Comparison of ENCODE assay signal across 8 cellular contexts in genomic region chr16:57757326-57757786, GRCh38. TPM values are rescaled to one million over a fixed set of nuclear protein-coding genes. Genes with fewer than 3 reads are reported as not detected.
DNase-seq lines count a peak whose midpoint lies in the region; ATAC-seq and TF ChIP-seq lines count a peak whose summit lies in the region.

No MANE protein-coding gene starts in this region.

- POLR2A ChIA-PET in CD8-positive, alpha-beta T cell (lab: Charles Lee), result no interaction called here

- H3K36me3 ChIP-seq in CD8-positive, alpha-beta T cell (ENCODE audit: insufficient read depth, low read length), result no peaks in the 10 kb centered on the region
- H3K36me3 ChIP-seq in Peyer's patch, result peaks cover 0 to 48% (median 0%) of the 10 kb centered on the region in 3 donors
- H3K36me3 ChIP-seq in suprapubic skin, result peaks cover 83% of the 10 kb centered on the region

- H3K27ac ChIP-seq in CD8-positive, alpha-beta T cell (ENCODE audit: low read depth, low read length), result no peak overlapping the region
- H3K27ac ChIP-seq in Peyer's patch, result peak overlapping the region in 1 of 4 donors; percentile 25
- H3K27ac ChIP-seq in suprapubic skin, result no peak overlapping the region

- H3K36me3 Mint-ChIP-seq in CD8-positive, alpha-beta T cell, result peaks cover 22% of the 10 kb centered on the region

- CTCF ChIA-PET in CD8-positive, alpha-beta T cell (lab: Charles Lee), result interaction anchor here (0.9 to 2.3 kb wide), 16 partner anchors 9 to 187 kb away, joined by 3 to 14 read pairs (median 6); partner anchors contain the start of gene KATNB1

- H3K4me1 Mint-ChIP-seq in CD8-positive, alpha-beta T cell (ENCODE audit: low read depth), result no peaks in the 10 kb centered on the region

- no peak overlapping the region for H3K4me3 Mint-ChIP-seq in CD8-positive, alpha-beta T cell

- H3K27me3 Mint-ChIP-seq in CD8-positive, alpha-beta T cell (ENCODE audit: low read depth), result no peaks in the 10 kb centered on the region

- H3K27me3 ChIP-seq in CD8-positive, alpha-beta T cell (ENCODE audit: insufficient read depth, low read length), result no peaks in the 10 kb centered on the region
- H3K27me3 ChIP-seq in Peyer's patch, result no peaks in the 10 kb centered on the region
- H3K27me3 ChIP-seq in suprapubic skin, result no peaks in the 10 kb centered on the region

- H3K9me3 ChIP-seq in CD8-positive, alpha-beta T cell (ENCODE audit: low read length), result no peaks in the 10 kb centered on the region
- no peaks in the 10 kb centered on the region for H3K9me3 ChIP-seq in Peyer's patch
- H3K9me3 ChIP-seq in suprapubic skin, result no peaks in the 10 kb centered on the region

- no peaks in the 10 kb centered on the region for H3K4me1 ChIP-seq in CD8-positive, alpha-beta T cell (ENCODE audit: insufficient read depth, low read length)
- H3K4me1 ChIP-seq in Peyer's patch (no peaks in the 10 kb centered on the region), suprapubic skin (peaks cover 10% of the 10 kb centered on the region)

- peak; percentile 97 for ATAC-seq in CD8-positive, alpha-beta T cell
- peak; percentile 88 for ATAC-seq in GM19043 (IDR thresholded peaks at IDR 0.05; ENCODE audit: low read depth, unreplicated experiment)
- ATAC-seq in HG03196 (IDR thresholded peaks at IDR 0.05; ENCODE audit: unreplicated experiment), result peak; percentile 68

- 89% methylated on average over 8 of the region's 11 CpGs for WGBS in suprapubic skin

- TF ChIP-seq POLR2A in Peyer's patch (IDR thresholded peaks at IDR 0.05), result no peak
- TF ChIP-seq POLR2A in suprapubic skin (IDR thresholded peaks at IDR 0.05), result no peak

- H3K4me3 ChIP-seq in CD8-positive, alpha-beta T cell (ENCODE audit: low read depth, low read length), result no peak overlapping the region
- H3K4me3 ChIP-seq in Peyer's patch, result no peak overlapping the region
- H3K4me3 ChIP-seq in fibroblast of pulmonary artery (replicated peaks; ENCODE audit: low read depth, low read length), result no peak overlapping the region
- H3K4me3 ChIP-seq in suprapubic skin, result no peak overlapping the region

- DNase-seq in CD8-positive, alpha-beta T cell, result peak; percentile 79 to 93 (median 86)
- DNase-seq in Peyer's patch (peak; percentile 73 to 93 (median 93)), activated T-helper 1 cell treated with Interleukin-2 at 50 U/mL for 16 hours (ENCODE audit: low read depth) (peak; percentile 78), fibroblast of pulmonary artery (ENCODE audit: low read depth) (peak; percentile 75), nucleus accumbens (lab: John Stamatoyannopoulos, UW) (peak in 53 of 56 donors; percentile 8 to 92 (median 70)), suprapubic skin (ENCODE audit: low spot score in 2 of 2) (peak; percentile 92 to 95)

- H3K27ac Mint-ChIP-seq in CD8-positive, alpha-beta T cell, result no peak overlapping the region

- TF ChIP-seq EP300 in suprapubic skin (IDR thresholded peaks at IDR 0.05), result no peak

- no peaks in the 10 kb centered on the region for H3K9me3 Mint-ChIP-seq in CD8-positive, alpha-beta T cell

- peak; percentile 80 for TF ChIP-seq CTCF in CD8-positive, alpha-beta T cell (IDR thresholded peaks at IDR 0.05)
- TF ChIP-seq CTCF in Peyer's patch (IDR thresholded peaks at IDR 0.05) (peak; percentile 72 to 96 (median 94)), fibroblast of pulmonary artery (IDR thresholded peaks at IDR 0.05; ENCODE audit: low read length, missing control alignments) (peak; percentile 88), suprapubic skin (IDR thresholded peaks at IDR 0.05) (peak; percentile 97 to 98)

- intact Hi-C loops in CD8-positive, alpha-beta T cell (cut with DNase I, micrococcal nuclease), result loop anchor here (1.0 to 2.0 kb wide), 6 partner anchors 22 to 247 kb away; partner anchors contain the start of genes KATNB1 (in 1 of the 2), USB1 (in 1 of the 2) and ZNF319 (in 1 of the 2)

RNA-seq across cellular contexts. Expression of gene KATNB1, which starts 21.8 kb away (rescaled TPM):
- 10 to 100 TPM; 15.0 to 17.5 TPM for total RNA-seq in CD8-positive, alpha-beta T cell
- 10 to 100 TPM; 17.7 to 27.1 (median 21.7) TPM for total RNA-seq in Peyer's patch
- total RNA-seq in suprapubic skin, result 10 to 100 TPM; 47.8 to 62.7 (median 55.7) TPM

RNA-seq across cellular contexts. Expression of gene KIFC3, which starts 44.9 kb away (rescaled TPM):
- 1 to 10 TPM in 1 of 2 experiments, under 1 TPM in 1; 0.36 to 1.1 TPM for total RNA-seq in CD8-positive, alpha-beta T cell
- total RNA-seq in Peyer's patch, result 100 to 1,000 TPM in 3 of 4 donors, 10 to 100 TPM in 1; 29.7 to 530 (median 272) TPM
- total RNA-seq in suprapubic skin, result 100 to 1,000 TPM; 111 to 219 (median 153) TPM

Comparison
In these comparisons a context has a peak if more than half of its experiments do, and no peak if none do; other contexts are left out.
1. RNA of gene KIFC3, which starts 44.9 kb away (total RNA-seq): 29.7 to 530 TPM in Peyer's patch and 111 to 219 TPM in suprapubic skin; 0.36 to 1.1 TPM in CD8-positive, alpha-beta T cell; every median in the first group is over 10 times any median in the second.
2. Peak in every context shown above with its lines, with median percentiles within 50 percentile points of each other: ATAC-seq, DNase-seq and CTCF ChIP-seq.